29 cellular contexts compared by ENCODE assay signal in genomic region chr11:18365736-18366135, GRCh38. TPM values are rescaled to one million over a fixed set of nuclear protein-coding genes. Genes with fewer than 3 reads are reported as not detected.
DNase-seq lines count a peak whose midpoint lies in the region; ATAC-seq and TF ChIP-seq lines count a peak whose summit lies in the region.
"Had no signal": no experiment of that assay in that cellular context is flagged by ENCODE, and none has a peak within 500 bp of the region (broad histone marks: within the 10 kb centered on the region; RNA-seq: fewer than 3 reads in every experiment).

No MANE protein-coding gene starts in this region.

- H3K27ac ChIP-seq in KOPT-K1 (ENCODE audit: low read depth, low read length, poor library complexity, severe bottlenecking) = peak overlapping the region; percentile 48
- H3K27ac ChIP-seq in cingulate gyrus (ENCODE audit: low read depth, low read length) = peak overlapping the region; percentile 4
- no peak overlapping the region for H3K27ac ChIP-seq in stomach
- H3K27ac ChIP-seq: cardiac muscle cell, coronary artery, right lobe of liver, tibial nerve had no signal

- peaks cover 75% of the 10 kb centered on the region for H3K36me3 ChIP-seq in KOPT-K1 (ENCODE audit: insufficient read depth, low read length)
- peaks cover 40 to 77% (median 73%) of the 10 kb centered on the region in 4 donors for H3K36me3 ChIP-seq in stomach

- TF ChIP-seq CTCF in stomach (IDR thresholded peaks at IDR 0.05) = no peak

- no peaks in the 10 kb centered on the region for H3K27me3 Mint-ChIP-seq in activated naive CD8-positive, alpha-beta T cell
- no peaks in the 10 kb centered on the region for H3K27me3 Mint-ChIP-seq in activated naive CD8-positive, alpha-beta T cell treated with anti-CD3 and anti-CD28 coated beads for 36 hours
- no peaks in the 10 kb centered on the region for H3K27me3 Mint-ChIP-seq in effector memory CD8-positive, alpha-beta T cell
- H3K27me3 Mint-ChIP-seq: naive B cell, progenitor cell of endocrine pancreas had no signal

- peaks cover 2% of the 10 kb centered on the region for H3K4me1 Mint-ChIP-seq in activated naive CD8-positive, alpha-beta T cell (ENCODE audit: low read depth)
- H3K4me1 Mint-ChIP-seq in activated naive CD8-positive, alpha-beta T cell treated with anti-CD3 and anti-CD28 coated beads for 36 hours = no peaks in the 10 kb centered on the region
- no peaks in the 10 kb centered on the region for H3K4me1 Mint-ChIP-seq in stimulated activated effector memory CD8-positive, alpha-beta T cell treated with anti-CD3 and anti-CD28 coated beads, Interleukin-12 subunit alpha, Interleukin-12 subunit beta, amount 100 ng/mL, for 72 hours
- no peaks in the 10 kb centered on the region for H3K4me1 Mint-ChIP-seq in effector memory CD8-positive, alpha-beta T cell (ENCODE audit: low read depth in 2 of 2)
- H3K4me1 Mint-ChIP-seq: mesothelial cell of epicardium, naive B cell had no signal

- H3K9me3 ChIP-seq in KOPT-K1 (ENCODE audit: insufficient read depth, low read length, poor library complexity, severe bottlenecking) (no peaks in the 10 kb centered on the region), stomach (no peaks in the 10 kb centered on the region)
- H3K9me3 ChIP-seq: HAP-1, right lobe of liver, tibial nerve had no signal

- DNase-seq in activated naive CD8-positive, alpha-beta T cell treated with anti-CD3 and anti-CD28 coated beads for 36 hours = no peak
- DNase-seq in stimulated activated effector memory CD8-positive, alpha-beta T cell treated with anti-CD3 and anti-CD28 coated beads, Interleukin-12 subunit alpha, Interleukin-12 subunit beta, amount 100 ng/mL, for 72 hours (ENCODE audit: low spot score in 2 of 2) = no peak
- no peak for DNase-seq in effector memory CD8-positive, alpha-beta T cell
- DNase-seq in stomach = no peak
- DNase-seq: C1 segment of cervical spinal cord; Calu3; DMS79; effector CD8-positive, alpha-beta T cell; islet precursor cell; naive B cell; NCI-H146; NCI-H345; NCI-H69; right lobe of liver; Right ventricle myocardium superior had no signal

- no peak for ATAC-seq in stimulated activated effector memory CD8-positive, alpha-beta T cell treated with anti-CD3 and anti-CD28 coated beads, Interleukin-12 subunit alpha, Interleukin-12 subunit beta, amount 100 ng/mL, for 72 hours
- ATAC-seq in effector memory CD8-positive, alpha-beta T cell (replicated peaks) = no peak
- ATAC-seq: activated naive CD4-positive, alpha-beta T cell treated with anti-CD3 and anti-CD28 coated beads, Interleukin-2, amount 50 U/mL, for 72 hours; HepG2 had no signal

- H3K27ac Mint-ChIP-seq in activated naive CD8-positive, alpha-beta T cell = peak overlapping the region; percentile 61
- no peak overlapping the region for H3K27ac Mint-ChIP-seq in activated naive CD8-positive, alpha-beta T cell treated with anti-CD3 and anti-CD28 coated beads for 36 hours
- peak overlapping the region; percentile 24 for H3K27ac Mint-ChIP-seq in stimulated activated effector memory CD8-positive, alpha-beta T cell treated with anti-CD3 and anti-CD28 coated beads, Interleukin-12 subunit alpha, Interleukin-12 subunit beta, amount 100 ng/mL, for 72 hours
- peak overlapping the region in 1 of 2 donors; percentile 38 for H3K27ac Mint-ChIP-seq in effector memory CD8-positive, alpha-beta T cell
- H3K27ac Mint-ChIP-seq: activated T-helper 1 cell treated with anti-CD3 and anti-CD28 coated beads, Interleukin-12 subunit alpha, Interleukin-12 subunit beta, Interleukin-2, Interleukin-4 antibody, amounts not matched to agents 30 ng/mL and 10 ng/mL and 1 ng/mL, durations not matched to agents 14 hours and 24 hours and 36 hours; mesothelial cell of epicardium; progenitor cell of endocrine pancreas had no signal

- no peak overlapping the region for H3K4me3 ChIP-seq in stomach
- H3K4me3 ChIP-seq: cardiac muscle cell, coronary artery, HAP-1, right lobe of liver, tibial nerve had no signal

- no peaks in the 10 kb centered on the region for H3K4me1 ChIP-seq in stomach
- H3K4me1 ChIP-seq: right lobe of liver, tibial nerve had no signal

- no peaks in the 10 kb centered on the region for H3K27me3 ChIP-seq in stomach
- H3K27me3 ChIP-seq: cardiac muscle cell, right lobe of liver, tibial nerve had no signal

- H3K36me3 Mint-ChIP-seq in activated naive CD8-positive, alpha-beta T cell = peaks cover 7% of the 10 kb centered on the region
- peaks cover 21% of the 10 kb centered on the region for H3K36me3 Mint-ChIP-seq in activated naive CD8-positive, alpha-beta T cell treated with anti-CD3 and anti-CD28 coated beads for 36 hours
- peaks cover 69% of the 10 kb centered on the region for H3K36me3 Mint-ChIP-seq in stimulated activated effector memory CD8-positive, alpha-beta T cell treated with anti-CD3 and anti-CD28 coated beads, Interleukin-12 subunit alpha, Interleukin-12 subunit beta, amount 100 ng/mL, for 72 hours
- H3K36me3 Mint-ChIP-seq in effector memory CD8-positive, alpha-beta T cell (ENCODE audit: insufficient read depth) = peaks cover 45% of the 10 kb centered on the region

- no peak for TF ChIP-seq POLR2A in stomach (IDR thresholded peaks at IDR 0.05)

- no peaks in the 10 kb centered on the region for H3K9me3 Mint-ChIP-seq in activated naive CD8-positive, alpha-beta T cell (ENCODE audit: low read depth)
- H3K9me3 Mint-ChIP-seq in activated naive CD8-positive, alpha-beta T cell treated with anti-CD3 and anti-CD28 coated beads for 36 hours = no peaks in the 10 kb centered on the region
- H3K9me3 Mint-ChIP-seq in stimulated activated effector memory CD8-positive, alpha-beta T cell treated with anti-CD3 and anti-CD28 coated beads, Interleukin-12 subunit alpha, Interleukin-12 subunit beta, amount 100 ng/mL, for 72 hours = no peaks in the 10 kb centered on the region
- no peaks in the 10 kb centered on the region for H3K9me3 Mint-ChIP-seq in effector memory CD8-positive, alpha-beta T cell
- H3K9me3 Mint-ChIP-seq: activated naive CD4-positive, alpha-beta T cell treated with anti-CD3 and anti-CD28 coated beads, Interleukin-2, amount 50 U/mL, for 72 hours; activated T-helper 1 cell treated with anti-CD3 and anti-CD28 coated beads, Interleukin-12 subunit alpha, Interleukin-12 subunit beta, Interleukin-2, Interleukin-4 antibody, amounts not matched to agents 30 ng/mL and 10 ng/mL and 1 ng/mL, durations not matched to agents 14 hours and 24 hours and 36 hours; mesothelial cell of epicardium; naive B cell had no signal

- intact Hi-C loops in stomach (cut with DNase I; ENCODE audit: low total_unique reads) = no loop called here

- no peak for TF ChIP-seq EP300 in stomach (IDR thresholded peaks at IDR 0.05)

- no peak overlapping the region for H3K4me3 Mint-ChIP-seq in activated naive CD8-positive, alpha-beta T cell
- H3K4me3 Mint-ChIP-seq in activated naive CD8-positive, alpha-beta T cell treated with anti-CD3 and anti-CD28 coated beads for 36 hours = no peak overlapping the region
- no peak overlapping the region for H3K4me3 Mint-ChIP-seq in stimulated activated effector memory CD8-positive, alpha-beta T cell treated with anti-CD3 and anti-CD28 coated beads, Interleukin-12 subunit alpha, Interleukin-12 subunit beta, amount 100 ng/mL, for 72 hours
- no peak overlapping the region for H3K4me3 Mint-ChIP-seq in effector memory CD8-positive, alpha-beta T cell
- H3K4me3 Mint-ChIP-seq: activated T-helper 1 cell treated with anti-CD3 and anti-CD28 coated beads, Interleukin-12 subunit alpha, Interleukin-12 subunit beta, Interleukin-2, Interleukin-4 antibody, amounts not matched to agents 30 ng/mL and 10 ng/mL and 1 ng/mL, durations not matched to agents 14 hours and 24 hours and 36 hours; mesothelial cell of epicardium; naive B cell had no signal

- 87 to 94% (median 89%) methylated on average over 4 of the region's 4 CpGs for WGBS in stomach, 5 donors

RNA-seq across cellular contexts. Expression of gene LDHA, which starts 28.6 kb away (rescaled TPM):
- 1,000 to 10,000 TPM; 2,369 to 2,412 TPM for total RNA-seq in activated naive CD8-positive, alpha-beta T cell treated with anti-CD3 and anti-CD28 coated beads for 36 hours
- total RNA-seq in stomach = 100 to 1,000 TPM; 106 to 367 (median 236) TPM
- 100 to 1,000 TPM; 263 to 350 (median 334) TPM for polyA plus RNA-seq in stomach

RNA-seq across cellular contexts. Expression of gene GTF2H1, which starts 43.4 kb away (rescaled TPM):
- 10 to 100 TPM; 61.1 to 63.2 TPM for total RNA-seq in activated naive CD8-positive, alpha-beta T cell treated with anti-CD3 and anti-CD28 coated beads for 36 hours
- 10 to 100 TPM in 4 of 5 donors, 1 to 10 TPM in 1; 7.8 to 76.4 (median 54.3) TPM for total RNA-seq in stomach
- polyA plus RNA-seq in stomach = 10 to 100 TPM; 16.1 to 25.1 (median 23.5) TPM

RNA-seq across cellular contexts. Expression of gene HPS5, which starts 43.8 kb away (rescaled TPM):
- 10 to 100 TPM; 14.1 to 15.9 TPM for total RNA-seq in activated naive CD8-positive, alpha-beta T cell treated with anti-CD3 and anti-CD28 coated beads for 36 hours
- 10 to 100 TPM in 3 of 5 donors, 1 to 10 TPM in 2; 5.2 to 61.3 (median 44.2) TPM for total RNA-seq in stomach
- polyA plus RNA-seq in stomach = 1 to 10 TPM; 5.5 to 7.2 (median 6.3) TPM

RNA-seq across cellular contexts. Expression of gene LDHC, which starts 46.4 kb away (rescaled TPM):
- total RNA-seq in activated naive CD8-positive, alpha-beta T cell treated with anti-CD3 and anti-CD28 coated beads for 36 hours = not detected
- total RNA-seq in stomach = under 1 TPM in 1 of 5 donors, not detected in 4; 0.73 TPM
- under 1 TPM in 1 of 3 donors, not detected in 2; 0.81 TPM for polyA plus RNA-seq in stomach
- total RNA-seq: activated naive CD4-positive, alpha-beta T cell treated with anti-CD3 and anti-CD28 coated beads, Interleukin-2, amount 50 U/mL, for 72 hours; activated T-helper 1 cell treated with anti-CD3 and anti-CD28 coated beads, Interleukin-12 subunit alpha, Interleukin-12 subunit beta, Interleukin-2, Interleukin-4 antibody, amounts not matched to agents 30 ng/mL and 10 ng/mL and 1 ng/mL, durations not matched to agents 14 hours and 24 hours and 36 hours; astrocyte; Calu3; cardiac muscle cell; epithelial cell of proximal tubule; HepG2; Right ventricle myocardium superior; tibial nerve had no signal
- polyA plus RNA-seq: cardiac muscle cell, HepG2 had no signal

Comparison
In these comparisons a context has a peak if more than half of its experiments do, and no peak if none do; other contexts are left out.
1. H3K27ac ChIP-seq: peak in KOPT-K1 (single experiment) and cingulate gyrus (single experiment); none in stomach (0 of 5).
2. RNA of gene LDHA, which starts 28.6 kb away (total RNA-seq): 2,369 to 2,412 TPM in activated naive CD8-positive, alpha-beta T cell treated with anti-CD3 and anti-CD28 coated beads for 36 hours; 106 to 367 TPM in stomach; every median in the first group is over 4 times any median in the second.